8 cellular contexts compared by ENCODE assay signal in the genomic region with DNA sequence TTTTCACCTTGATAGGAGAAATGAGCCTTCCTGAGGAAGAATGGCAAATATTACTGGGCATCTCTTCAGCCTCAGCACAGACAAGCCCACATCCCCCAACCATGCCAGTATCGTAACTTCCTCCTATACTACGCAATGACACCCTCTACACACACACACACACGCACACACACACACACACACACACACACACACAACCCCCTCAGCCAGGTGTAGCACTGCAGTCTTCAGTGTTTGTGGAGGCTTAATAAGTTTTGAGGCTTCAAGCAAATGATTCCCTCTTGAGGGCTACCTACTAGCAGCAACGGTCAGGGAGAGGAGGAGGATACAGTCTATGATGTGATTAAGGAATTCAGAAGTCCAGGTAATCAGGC. TPM values are rescaled to one million over a fixed set of nuclear protein-coding genes. Genes with fewer than 3 reads are reported as not detected.
DNase-seq lines count a peak whose midpoint lies in the region; ATAC-seq and TF ChIP-seq lines count a peak whose summit lies in the region.

No MANE protein-coding gene starts in this region.

- H3K9me3 ChIP-seq in HUES48 (ENCODE audit: control insufficient read depth, insufficient read depth, low read length) (no peaks in the 10 kb centered on the region), endocrine pancreas (ENCODE audit: control insufficient read depth, low read length) (no peaks in the 10 kb centered on the region)

- H3K36me3 ChIP-seq in HUES48 (ENCODE audit: control insufficient read depth, insufficient read depth, low read length) = no peaks in the 10 kb centered on the region
- H3K36me3 ChIP-seq in endocrine pancreas (ENCODE audit: control insufficient read depth, insufficient read depth, low read length) = no peaks in the 10 kb centered on the region

- no peaks in the 10 kb centered on the region for H3K9me3 Mint-ChIP-seq in activated CD4-positive, alpha-beta T cell treated with anti-CD3 and anti-CD28 coated beads, Interleukin-2, amount 10 ng/mL, durations not matched to agents 24 days and 14 days
- H3K9me3 Mint-ChIP-seq in nephron progenitor cell = no peaks in the 10 kb centered on the region

- no peaks in the 10 kb centered on the region for H3K27me3 Mint-ChIP-seq in activated CD4-positive, alpha-beta T cell treated with anti-CD3 and anti-CD28 coated beads, Interleukin-2, amount 10 ng/mL, durations not matched to agents 24 days and 14 days
- peaks cover 74% of the 10 kb centered on the region for H3K27me3 Mint-ChIP-seq in nephron progenitor cell (ENCODE audit: low read depth, poor library complexity)

- H3K4me1 ChIP-seq in HUES48 (ENCODE audit: control insufficient read depth, insufficient read depth, low read length) (peaks cover 17% of the 10 kb centered on the region), endocrine pancreas (ENCODE audit: control insufficient read depth, insufficient read depth, low read length) (no peaks in the 10 kb centered on the region)

- TF ChIP-seq CTCF in AG10803 (conservative IDR thresholded peaks at IDR 0.05; ENCODE audit: low read length) (no peak; the same call in 1 of the 2 replicates), nephron progenitor cell (IDR thresholded peaks at IDR 0.05) (no peak)

- H3K27ac Mint-ChIP-seq in activated CD4-positive, alpha-beta T cell treated with anti-CD3 and anti-CD28 coated beads, Interleukin-2, amount 10 ng/mL, durations not matched to agents 24 days and 14 days = peak overlapping the region; percentile 98
- H3K27ac Mint-ChIP-seq in nephron progenitor cell = no peak overlapping the region

- peaks cover 59% of the 10 kb centered on the region for H3K4me1 Mint-ChIP-seq in activated CD4-positive, alpha-beta T cell treated with anti-CD3 and anti-CD28 coated beads, Interleukin-2, amount 10 ng/mL, durations not matched to agents 24 days and 14 days
- peaks cover 46% of the 10 kb centered on the region for H3K4me1 Mint-ChIP-seq in nephron progenitor cell

- peaks cover 56% of the 10 kb centered on the region for H3K36me3 Mint-ChIP-seq in activated CD4-positive, alpha-beta T cell treated with anti-CD3 and anti-CD28 coated beads, Interleukin-2, amount 10 ng/mL, durations not matched to agents 24 days and 14 days (ENCODE audit: low read depth)
- H3K36me3 Mint-ChIP-seq in nephron progenitor cell (ENCODE audit: low read depth) = no peaks in the 10 kb centered on the region

- H3K9ac ChIP-seq in HUES48 (ENCODE audit: low read depth, low read length) (no peak overlapping the region), endocrine pancreas (ENCODE audit: control insufficient read depth, insufficient read depth, low read length) (peak overlapping the region; percentile 79)

- H3K4me3 ChIP-seq in AG10803 (ENCODE audit: low read length) = peak overlapping the region; percentile 88
- H3K4me3 ChIP-seq in HUES48 (ENCODE audit: low read depth, low read length) = peak overlapping the region; percentile 60
- peak overlapping the region; percentile 51 for H3K4me3 ChIP-seq in endocrine pancreas (ENCODE audit: control insufficient read depth, insufficient read depth, low read length)

- no peak overlapping the region for H3K27ac ChIP-seq in HUES48 (ENCODE audit: low read depth, low read length)

- DNase-seq in AG10803 (ENCODE audit: low read depth) = peak; percentile 46
- DNase-seq in activated CD4-positive, alpha-beta T cell treated with anti-CD3 and anti-CD28 coated beads, Interleukin-2, amount 10 ng/mL, durations not matched to agents 24 days and 14 days = peak; percentile 82
- DNase-seq in nephron progenitor cell = no peak
- DNase-seq in hepatic stellate cell (ENCODE audit: low spot score) = no peak
- DNase-seq in NCI-H1436 treated with DMSO at 0.1 percent for 48 hours (lab: John Stamatoyannopoulos, UW) = no peak

- H3K27me3 ChIP-seq in HUES48 (ENCODE audit: control insufficient read depth, insufficient read depth, low read length) = peaks cover 20% of the 10 kb centered on the region
- no peaks in the 10 kb centered on the region for H3K27me3 ChIP-seq in endocrine pancreas (ENCODE audit: control insufficient read depth, insufficient read depth, low read length)

- ATAC-seq in HG03095 (IDR thresholded peaks at IDR 0.05; ENCODE audit: unreplicated experiment) = no peak

- H3K4me3 Mint-ChIP-seq in activated CD4-positive, alpha-beta T cell treated with anti-CD3 and anti-CD28 coated beads, Interleukin-2, amount 10 ng/mL, durations not matched to agents 24 days and 14 days = peak overlapping the region; percentile 99
- peak overlapping the region; percentile 90 for H3K4me3 Mint-ChIP-seq in nephron progenitor cell

- intact Hi-C loops in activated CD4-positive, alpha-beta T cell treated with anti-CD3 and anti-CD28 coated beads, Interleukin-2, amount 10 ng/mL, durations not matched to agents 24 days and 14 days (cut with micrococcal nuclease) = no loop called here

RNA-seq across cellular contexts. Expression of gene DGKA, which starts 1.6 kb away (rescaled TPM):
- total RNA-seq in activated CD4-positive, alpha-beta T cell treated with anti-CD3 and anti-CD28 coated beads, Interleukin-2, amount 10 ng/mL, durations not matched to agents 24 days and 14 days = 355 and 365 TPM in 2 replicates

RNA-seq across cellular contexts. Expression of gene PYM1, which starts 4.8 kb away (rescaled TPM):
- total RNA-seq in activated CD4-positive, alpha-beta T cell treated with anti-CD3 and anti-CD28 coated beads, Interleukin-2, amount 10 ng/mL, durations not matched to agents 24 days and 14 days = 34.8 and 35.6 TPM in 2 replicates

RNA-seq across cellular contexts. Expression of gene PMEL, which starts 33.3 kb away (rescaled TPM):
- not detected in 2 replicates for total RNA-seq in activated CD4-positive, alpha-beta T cell treated with anti-CD3 and anti-CD28 coated beads, Interleukin-2, amount 10 ng/mL, durations not matched to agents 24 days and 14 days

RNA-seq across cellular contexts. Expression of gene CDK2, which starts 34.1 kb away (rescaled TPM):
- total RNA-seq in activated CD4-positive, alpha-beta T cell treated with anti-CD3 and anti-CD28 coated beads, Interleukin-2, amount 10 ng/mL, durations not matched to agents 24 days and 14 days = 108 and 110 TPM in 2 replicates

RNA-seq across cellular contexts. Expression of gene RAB5B, which starts 41.3 kb away (rescaled TPM):
- 39.0 and 40.2 TPM in 2 replicates for total RNA-seq in activated CD4-positive, alpha-beta T cell treated with anti-CD3 and anti-CD28 coated beads, Interleukin-2, amount 10 ng/mL, durations not matched to agents 24 days and 14 days

Comparison
In these comparisons a context has a peak if more than half of its experiments do, and no peak if none do; other contexts are left out.
1. DNase-seq: peak in AG10803 (single experiment) and activated CD4-positive, alpha-beta T cell treated with anti-CD3 and anti-CD28 coated beads, Interleukin-2, amount 10 ng/mL, durations not matched to agents 24 days and 14 days (single experiment); none in nephron progenitor cell (single experiment), hepatic stellate cell (single experiment) and NCI-H1436 treated with DMSO at 0.1 percent for 48 hours (single experiment).
2. Peak in every context shown above with its lines, with median percentiles within 50 percentile points of each other: H3K4me3 ChIP-seq.